Comparison of ENCODE assay signal across 10 cellular contexts in the genomic region with DNA sequence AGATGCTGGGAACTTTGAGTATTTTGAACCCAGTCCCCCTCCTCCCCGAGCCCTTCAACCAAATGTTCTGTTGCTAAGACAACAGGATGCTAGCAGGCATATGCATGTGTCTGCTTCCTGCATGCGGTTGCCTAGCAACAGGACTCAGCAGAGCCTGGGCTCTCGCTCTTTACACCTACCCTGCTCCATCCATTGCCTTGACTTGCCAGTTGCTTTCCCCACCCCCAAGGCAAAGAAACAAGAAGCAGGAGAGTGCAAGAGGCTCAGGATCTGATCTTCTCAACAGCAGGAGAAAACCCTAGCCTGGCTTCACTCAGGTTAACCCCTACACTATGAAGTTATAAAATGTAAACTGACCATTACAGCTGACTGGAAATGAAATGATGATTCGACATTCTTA.
DNase-seq lines count a peak whose midpoint lies in the region; ATAC-seq and TF ChIP-seq lines count a peak whose summit lies in the region.
"Had no signal": no experiment of that assay in that cellular context is flagged by ENCODE, and none has a peak within 500 bp of the region (broad histone marks: within the 10 kb centered on the region; RNA-seq: fewer than 3 reads in every experiment).

No MANE protein-coding gene starts in this region.

- no peak overlapping the region for H3K4me3 ChIP-seq in mucosa of descending colon

- H3K36me3 Mint-ChIP-seq in activated T-helper 2 cell treated with anti-CD3 and anti-CD28 coated beads, Interferon-gamma antibody, Interleukin-2, Interleukin-4, amounts not matched to agents 10 μg/mL and 5 μg/mL and 100 μg/mL, durations not matched to agents 14 hours and 24 hours and 36 hours (ENCODE audit: low read depth), result no peaks in the 10 kb centered on the region

- H3K4me1 ChIP-seq in mucosa of descending colon (ENCODE audit: low read depth), result no peaks in the 10 kb centered on the region
- H3K4me1 ChIP-seq: foreskin keratinocyte had no signal

- H3K4me1 Mint-ChIP-seq in activated T-helper 2 cell treated with anti-CD3 and anti-CD28 coated beads, Interferon-gamma antibody, Interleukin-2, Interleukin-4, amounts not matched to agents 10 μg/mL and 5 μg/mL and 100 μg/mL, durations not matched to agents 14 hours and 24 hours and 36 hours (ENCODE audit: low read depth), result no peaks in the 10 kb centered on the region

- no peaks in the 10 kb centered on the region for H3K9me3 Mint-ChIP-seq in activated T-helper 2 cell treated with anti-CD3 and anti-CD28 coated beads, Interferon-gamma antibody, Interleukin-2, Interleukin-4, amounts not matched to agents 10 μg/mL and 5 μg/mL and 100 μg/mL, durations not matched to agents 14 hours and 24 hours and 36 hours

- H3K27me3 Mint-ChIP-seq in activated T-helper 2 cell treated with anti-CD3 and anti-CD28 coated beads, Interferon-gamma antibody, Interleukin-2, Interleukin-4, amounts not matched to agents 10 μg/mL and 5 μg/mL and 100 μg/mL, durations not matched to agents 14 hours and 24 hours and 36 hours (ENCODE audit: low read depth), result no peaks in the 10 kb centered on the region

- no peaks in the 10 kb centered on the region for H3K9me3 ChIP-seq in mucosa of descending colon

- intact Hi-C loops in mucosa of descending colon (cut with DNase I, micrococcal nuclease), result no loop called here
- intact Hi-C loops in activated T-helper 2 cell treated with anti-CD3 and anti-CD28 coated beads, Interferon-gamma antibody, Interleukin-2, Interleukin-4, amounts not matched to agents 10 μg/mL and 5 μg/mL and 100 μg/mL, durations not matched to agents 14 hours and 24 hours and 36 hours (cut with micrococcal nuclease), result no loop called here

- no peak for TF ChIP-seq CTCF in mucosa of descending colon (IDR thresholded peaks at IDR 0.05)

- H3K36me3 ChIP-seq in mucosa of descending colon (ENCODE audit: low read depth), result no peaks in the 10 kb centered on the region

- DNase-seq in NCI-H2227 treated with DMSO at 0.1 percent for 48 hours (lab: John Stamatoyannopoulos, UW), result peak; percentile 49
- peak; percentile 78 for DNase-seq in iPS-NIHi7 (ENCODE audit: extremely low spot score)
- DNase-seq in stimulated activated naive CD8-positive, alpha-beta T cell treated with anti-CD3 and anti-CD28 coated beads, Interleukin-15, Interleukin-2, amounts not matched to agents 100 U/mL and 50 U/mL, for 24 hours, result no peak
- no peak for DNase-seq in mucosa of descending colon
- DNase-seq in stimulated activated CD4-positive, alpha-beta T cell treated with anti-CD3 and anti-CD28 coated beads, Interleukin-4, amount 100 ng/mL, for 1 hour, result no peak
- DNase-seq in activated T-helper 2 cell treated with anti-CD3 and anti-CD28 coated beads, Interferon-gamma antibody, Interleukin-2, Interleukin-4, amounts not matched to agents 10 μg/mL and 5 μg/mL and 100 μg/mL, durations not matched to agents 14 hours and 24 hours and 36 hours (ENCODE audit: low spot score), result no peak
- DNase-seq: MV-4-11 had no signal

- no peak overlapping the region for H3K27ac Mint-ChIP-seq in activated T-helper 2 cell treated with anti-CD3 and anti-CD28 coated beads, Interferon-gamma antibody, Interleukin-2, Interleukin-4, amounts not matched to agents 10 μg/mL and 5 μg/mL and 100 μg/mL, durations not matched to agents 14 hours and 24 hours and 36 hours

- ATAC-seq in GM18867 (IDR thresholded peaks at IDR 0.05; ENCODE audit: unreplicated experiment), result peak; percentile 79
- peak; percentile 79 for ATAC-seq in HG02852 (IDR thresholded peaks at IDR 0.05; ENCODE audit: unreplicated experiment)
- no peak for ATAC-seq in stimulated activated naive CD8-positive, alpha-beta T cell treated with anti-CD3 and anti-CD28 coated beads, Interleukin-15, Interleukin-2, amounts not matched to agents 100 U/mL and 50 U/mL, for 24 hours
- no peak for ATAC-seq in mucosa of descending colon
- ATAC-seq: foreskin keratinocyte had no signal

- H3K4me3 Mint-ChIP-seq in activated T-helper 2 cell treated with anti-CD3 and anti-CD28 coated beads, Interferon-gamma antibody, Interleukin-2, Interleukin-4, amounts not matched to agents 10 μg/mL and 5 μg/mL and 100 μg/mL, durations not matched to agents 14 hours and 24 hours and 36 hours (ENCODE audit: low read depth), result no peak overlapping the region

Comparison
In these comparisons a context has a peak if more than half of its experiments do, and no peak if none do; other contexts are left out.
1. ATAC-seq: peak in GM18867 (single experiment) and HG02852 (single experiment); none in stimulated activated naive CD8-positive, alpha-beta T cell treated with anti-CD3 and anti-CD28 coated beads, Interleukin-15, Interleukin-2, amounts not matched to agents 100 U/mL and 50 U/mL, for 24 hours (single experiment) and mucosa of descending colon (single experiment).
2. DNase-seq: peak in NCI-H2227 treated with DMSO at 0.1 percent for 48 hours (single experiment) and iPS-NIHi7 (single experiment); none in stimulated activated naive CD8-positive, alpha-beta T cell treated with anti-CD3 and anti-CD28 coated beads, Interleukin-15, Interleukin-2, amounts not matched to agents 100 U/mL and 50 U/mL, for 24 hours (single experiment), mucosa of descending colon (0 of 3), stimulated activated CD4-positive, alpha-beta T cell treated with anti-CD3 and anti-CD28 coated beads, Interleukin-4, amount 100 ng/mL, for 1 hour (single experiment) and activated T-helper 2 cell treated with anti-CD3 and anti-CD28 coated beads, Interferon-gamma antibody, Interleukin-2, Interleukin-4, amounts not matched to agents 10 μg/mL and 5 μg/mL and 100 μg/mL, durations not matched to agents 14 hours and 24 hours and 36 hours (single experiment).